Comparison of ENCODE assay signal across 14 cellular contexts in the genomic region with DNA sequence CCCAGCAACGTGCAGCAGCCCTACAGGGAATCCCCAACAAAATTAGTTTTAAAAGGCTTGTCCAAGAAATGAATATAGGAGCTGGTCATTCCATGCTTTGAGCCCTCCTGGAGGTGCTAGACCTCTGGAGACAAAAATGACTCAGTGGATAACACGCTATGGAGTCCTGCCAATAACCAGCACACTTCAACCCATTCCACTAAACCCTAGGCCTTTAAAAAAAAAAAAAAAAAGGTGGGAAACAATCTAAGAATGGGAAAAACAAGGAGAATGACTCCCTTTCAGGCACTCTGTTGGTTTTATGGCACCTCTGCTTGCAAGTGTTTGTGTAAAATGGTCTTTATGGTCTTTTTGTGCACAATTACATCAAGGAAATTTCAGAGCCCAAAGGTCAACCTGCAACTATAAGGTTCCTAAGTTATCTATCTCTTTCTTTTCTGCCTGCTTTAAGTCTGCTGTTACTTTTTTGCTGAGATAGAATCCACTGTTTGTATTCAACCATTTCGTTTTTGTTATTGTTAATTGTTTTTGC. TPM values are rescaled to one million over a fixed set of nuclear protein-coding genes. Genes with fewer than 3 reads are reported as not detected.
DNase-seq lines count a peak whose midpoint lies in the region; ATAC-seq, FAIRE-seq and TF ChIP-seq lines count a peak whose summit lies in the region.
"Had no signal": no experiment of that assay in that cellular context is flagged by ENCODE, and none has a peak within 500 bp of the region (broad histone marks: within the 10 kb centered on the region; RNA-seq: fewer than 3 reads in every experiment).

No MANE protein-coding gene starts in this region.

- peaks cover 17% of the 10 kb centered on the region for H3K9me3 Mint-ChIP-seq in stimulated activated naive CD8-positive, alpha-beta T cell treated with anti-CD3 and anti-CD28 coated beads, Interleukin-15, Interleukin-2, amounts not matched to agents 100 ng/mL and 50 ng/mL, for 24 hours
- H3K9me3 Mint-ChIP-seq in stimulated activated naive CD8-positive, alpha-beta T cell treated with anti-CD3 and anti-CD28 coated beads, Interleukin-15, amount 100 ng/mL, for 72 hours, result peaks cover 19 to 25% of the 10 kb centered on the region in 2 donors

- H3K27ac ChIP-seq in GM12878 (ENCODE audit: control insufficient read depth, insufficient read depth), result peak overlapping the region; percentile 70
- H3K27ac ChIP-seq: coronary artery, lower lobe of right lung had no signal

- POLR2A ChIA-PET in GM12878 (lab: Charles Lee), result interaction anchor here (0.6 to 1.4 kb wide), 3 partner anchors 15 to 21 kb away, joined by 3 to 9 read pairs (median 4); a partner anchor contains a TSS

- H3K79me2 ChIP-seq in GM12878 (ENCODE audit: control insufficient read depth, insufficient read depth, low read length), result peaks cover 22% of the 10 kb centered on the region

- CTCF ChIA-PET in GM12878 (lab: Yijun Ruan, JAX), result interaction anchor here (0.9 to 1.5 kb wide), 3 partner anchors 19 to 22 kb away, joined by 3 to 4 read pairs (median 3); a partner anchor contains a TSS

- RAD21 ChIA-PET in GM12878 (lab: Charles Lee; ENCODE audit: unreplicated experiment), result interaction anchor here (0.9 kb wide), 1 partner anchor 13 kb away, joined by 3 read pairs; no protein-coding TSS in a partner anchor

- H3K27me3 Mint-ChIP-seq in stimulated activated naive CD8-positive, alpha-beta T cell treated with anti-CD3 and anti-CD28 coated beads, Interleukin-15, Interleukin-2, amounts not matched to agents 100 ng/mL and 50 ng/mL, for 24 hours, result no peaks in the 10 kb centered on the region
- no peaks in the 10 kb centered on the region for H3K27me3 Mint-ChIP-seq in stimulated activated naive CD8-positive, alpha-beta T cell treated with anti-CD3 and anti-CD28 coated beads, Interleukin-15, amount 100 ng/mL, for 72 hours

- DNase-seq in stimulated activated naive CD8-positive, alpha-beta T cell treated with anti-CD3 and anti-CD28 coated beads, Interleukin-15, amount 100 ng/mL, for 72 hours, result no peak
- DNase-seq in GM12878 (ENCODE audit: low read depth, low spot score) (no peak), left colon (peak in 1 of 2 donors; percentile 45), H4 (ENCODE audit: low spot score) (no peak), hippocampal formation (lab: John Stamatoyannopoulos, UW) (no peak), NCI-H524 treated with DMSO at 0.1 percent for 48 hours (lab: John Stamatoyannopoulos, UW) (no peak), cerebellar cortex (ENCODE audit: low spot score) (no peak)
- DNase-seq: lower lobe of right lung, NCI-H1436, NCI-H446 treated with DMSO at 0.1 percent for 48 hours had no signal

- peaks cover under 1 to 2% of the 10 kb centered on the region in 2 experiments; a peak in 2 of 4 replicates for H3K36me3 ChIP-seq in GM12878 (ENCODE audit: control insufficient read depth in 2 of 2, insufficient read depth in 2 of 2, low read length in 1 of 2)
- H3K36me3 ChIP-seq: lower lobe of right lung, neutrophil had no signal

- peak overlapping the region; percentile 67; the same call in 1 of the 2 replicates for H3K4me2 ChIP-seq in GM12878 (ENCODE audit: control insufficient read depth, insufficient read depth)

- no peak for ATAC-seq in stimulated activated naive CD8-positive, alpha-beta T cell treated with anti-CD3 and anti-CD28 coated beads, Interleukin-15, amount 100 ng/mL, for 72 hours
- ATAC-seq in GM12878, result no peak
- peak; percentile 89 for ATAC-seq in left colon

- BruUV-seq in GM12878 (replicated peaks; lab: Mats Ljungman, UMichigan), result no TSS peak

- no peak overlapping the region for H3K9ac ChIP-seq in GM12878 (ENCODE audit: control insufficient read depth, insufficient read depth, low read length)

- no peak overlapping the region for H3K4me3 ChIP-seq in GM12878
- H3K4me3 ChIP-seq: coronary artery, lower lobe of right lung had no signal

- TF ChIP-seq POLR2A in GM12878 (IDR thresholded peaks at IDR 0.05; ENCODE audit: low read depth, low read length), result no peak

- peaks cover 20% of the 10 kb centered on the region for H3K9me3 ChIP-seq in GM12878 (replicated peaks; ENCODE audit: control insufficient read depth, insufficient read depth, low read length)
- H3K9me3 ChIP-seq: neutrophil had no signal

- in situ Hi-C loops in GM12878 (cut with MboI), result no loop called here

- H3K4me1 Mint-ChIP-seq in stimulated activated naive CD8-positive, alpha-beta T cell treated with anti-CD3 and anti-CD28 coated beads, Interleukin-15, Interleukin-2, amounts not matched to agents 100 ng/mL and 50 ng/mL, for 24 hours (ENCODE audit: low read depth), result peaks cover 64% of the 10 kb centered on the region
- H3K4me1 Mint-ChIP-seq in stimulated activated naive CD8-positive, alpha-beta T cell treated with anti-CD3 and anti-CD28 coated beads, Interleukin-15, amount 100 ng/mL, for 72 hours, result peaks cover 65% of the 10 kb centered on the region

- 63% methylated on average over 3 of the region's 3 CpGs for WGBS in GM12878 (ENCODE audit: insufficient coverage, insufficient replicate concordance, low lambda C conversion rate, missing lambda C conversion rate)

- FAIRE-seq in GM12878 (lab: Jason Lieb, UNC), result no peak
- FAIRE-seq: D721Med had no signal

- H3K4me3 Mint-ChIP-seq in stimulated activated naive CD8-positive, alpha-beta T cell treated with anti-CD3 and anti-CD28 coated beads, Interleukin-15, Interleukin-2, amounts not matched to agents 100 ng/mL and 50 ng/mL, for 24 hours, result peak overlapping the region; percentile 12
- no peak overlapping the region for H3K4me3 Mint-ChIP-seq in stimulated activated naive CD8-positive, alpha-beta T cell treated with anti-CD3 and anti-CD28 coated beads, Interleukin-15, amount 100 ng/mL, for 72 hours

- peaks cover 17% of the 10 kb centered on the region for H3K4me1 ChIP-seq in GM12878 (ENCODE audit: control insufficient read depth, insufficient read depth, low read length)

- H3K27ac Mint-ChIP-seq in stimulated activated naive CD8-positive, alpha-beta T cell treated with anti-CD3 and anti-CD28 coated beads, Interleukin-15, Interleukin-2, amounts not matched to agents 100 ng/mL and 50 ng/mL, for 24 hours, result peak overlapping the region; percentile 89
- no peak overlapping the region for H3K27ac Mint-ChIP-seq in stimulated activated naive CD8-positive, alpha-beta T cell treated with anti-CD3 and anti-CD28 coated beads, Interleukin-15, amount 100 ng/mL, for 72 hours

- intact Hi-C loops in GM12878 (cut with micrococcal nuclease; ENCODE audit: unreplicated experiment) (no loop called here), left colon (cut with DNase I, micrococcal nuclease) (no loop called here)

- no peaks in the 10 kb centered on the region for H3K27me3 ChIP-seq in GM12878 (replicated peaks in 1 of 2; ENCODE audit: control insufficient read depth in 2 of 2, insufficient read depth in 2 of 2, low read length in 1 of 2)
- H3K27me3 ChIP-seq: neutrophil had no signal

- TF ChIP-seq CTCF in GM12878 (IDR thresholded peaks at IDR 0.05 in 2 of 3, conservative IDR thresholded peaks at IDR 0.05 in 1 of 3; ENCODE audit: control insufficient read depth in 2 of 3, extremely low read depth in 1 of 3, insufficient read depth in 1 of 3, low read depth in 3 of 3, low read length in 3 of 3), result no peak

- peaks cover 75% of the 10 kb centered on the region for H3K36me3 Mint-ChIP-seq in stimulated activated naive CD8-positive, alpha-beta T cell treated with anti-CD3 and anti-CD28 coated beads, Interleukin-15, Interleukin-2, amounts not matched to agents 100 ng/mL and 50 ng/mL, for 24 hours (ENCODE audit: low read depth)

- SMC1A ChIA-PET in GM12878 (lab: Charles Lee; ENCODE audit: uncharacterized antibody, unreplicated experiment), result interaction anchor here (1.0 to 1.8 kb wide), 4 partner anchors 10 to 25 kb away, joined by 3 to 7 read pairs (median 4); a partner anchor contains a TSS

- H4K20me1 ChIP-seq in GM12878 (ENCODE audit: control insufficient read depth, insufficient read depth), result no peaks in the 10 kb centered on the region

- no peak overlapping the region for H2AFZ ChIP-seq in GM12878 (ENCODE audit: control insufficient read depth, low read depth, low read length)

- no peak for TF ChIP-seq RAD21 in GM12878 (IDR thresholded peaks at IDR 0.05; ENCODE audit: insufficient read depth, low read depth, low read length)

- no peak for TF ChIP-seq EP300 in GM12878 (IDR thresholded peaks at IDR 0.05; ENCODE audit: borderline replicate concordance in 1 of 2, control insufficient read depth in 1 of 2, low read depth in 2 of 2, low read length in 2 of 2)

RNA-seq across cellular contexts. Expression of a gene that starts 21.3 kb away (rescaled TPM):
- 73.7 and 80.7 TPM in 2 replicates for total RNA-seq in GM12878 (2013; cell fraction: nucleolus; rRNA removed)
- total RNA-seq in GM12878 (2014; rRNA removed) (27.8 and 28.1 TPM in 2 replicates), GM12878 (2014; rRNA removed; fragmentation: Illumina TruSeq; extraction: Trizol) (20.8 and 21.1 TPM in 2 replicates), GM12878 (2021) (41.6 and 45.8 TPM in 2 replicates), left colon (10 to 100 TPM; 83.3 to 83.5 TPM)
- 22.9 TPM for polyA plus RNA-seq in GM12878 (2011; ENCODE audit: low read depth)
- polyA plus RNA-seq in GM12878 (2011; rRNA removed) (24.2 and 24.4 TPM in 2 replicates), GM12878 (2014; fragmentation: Illumina TruSeq; extraction: Trizol) (19.3 and 22.6 TPM in 2 replicates), GM12878 (2014; fragmentation: Nextera tagmentation; extraction: Ambion mirVana) (10 to 100 TPM in 1 of 2 experiments, 1 to 10 TPM in 1; 4.5 to 10.5 TPM), GM12878 (2014; rRNA removed) (16.3 and 16.6 TPM in 2 replicates), GM12878 (2016; fragmentation: Nextera tagmentation; extraction: Ambion mirVana) (10 to 100 TPM; 18.4 to 21.0 TPM)
- polyA plus RNA-seq in GM12878 (2011; cell fraction: cytosol; rRNA removed), result 13.1 and 20.3 TPM in 2 replicates
- 19.6 and 20.0 TPM in 2 replicates for polyA plus RNA-seq in GM12878 (2011; cell fraction: nucleus; rRNA removed)
- polyA plus RNA-seq in GM12878 (2012), result 17.8 and 20.4 TPM in 2 replicates
- 39.1 and 41.3 TPM in 2 replicates for polyA minus RNA-seq in GM12878 (2011; rRNA and poly(A)+ RNA removed)
- 9.4 and 9.8 TPM in 2 replicates for polyA minus RNA-seq in GM12878 (2011; cell fraction: cytosol; rRNA and poly(A)+ RNA removed)
- 16.7 and 26.9 TPM in 2 replicates for polyA minus RNA-seq in GM12878 (2011; cell fraction: nucleus; rRNA and poly(A)+ RNA removed)
- total RNA-seq in H4 (2014; rRNA removed; shearing (Covaris generic)), result 41.3 and 42.8 TPM in 2 replicates

RNA-seq across cellular contexts. Expression of a gene that starts 26.4 kb away (rescaled TPM):
- 27.2 and 32.2 TPM in 2 replicates for total RNA-seq in GM12878 (2013; cell fraction: nucleolus; rRNA removed)
- total RNA-seq in GM12878 (2014; rRNA removed) (29.4 and 57.3 TPM in 2 replicates), GM12878 (2014; rRNA removed; fragmentation: Illumina TruSeq; extraction: Trizol) (75.0 and 76.7 TPM in 2 replicates), GM12878 (2021) (88.0 and 91.8 TPM in 2 replicates), left colon (10 to 100 TPM; 28.8 to 33.5 TPM)
- polyA plus RNA-seq in GM12878 (2011; ENCODE audit: low read depth), result 325 TPM
- polyA plus RNA-seq in GM12878 (2011; rRNA removed) (96.1 and 232 TPM in 2 replicates), GM12878 (2014; fragmentation: Illumina TruSeq; extraction: Trizol) (194 and 262 TPM in 2 replicates), GM12878 (2014; fragmentation: Nextera tagmentation; extraction: Ambion mirVana) (100 to 1,000 TPM; 494 to 538 TPM), GM12878 (2014; rRNA removed) (70.1 and 76.7 TPM in 2 replicates), GM12878 (2016; fragmentation: Nextera tagmentation; extraction: Ambion mirVana) (100 to 1,000 TPM; 435 to 449 TPM)
- 12.2 and 21.6 TPM in 2 replicates for polyA plus RNA-seq in GM12878 (2011; cell fraction: cytosol; rRNA removed)
- polyA plus RNA-seq in GM12878 (2011; cell fraction: nucleus; rRNA removed), result 14.5 and 21.3 TPM in 2 replicates
- 73.6 and 109 TPM in 2 replicates for polyA plus RNA-seq in GM12878 (2012)
- 10.8 and 17.0 TPM in 2 replicates for polyA minus RNA-seq in GM12878 (2011; rRNA and poly(A)+ RNA removed)
- 5.9 and 9.8 TPM in 2 replicates for polyA minus RNA-seq in GM12878 (2011; cell fraction: cytosol; rRNA and poly(A)+ RNA removed)
- 17.9 and 26.0 TPM in 2 replicates for polyA minus RNA-seq in GM12878 (2011; cell fraction: nucleus; rRNA and poly(A)+ RNA removed)
- 157 and 290 TPM in 2 replicates for total RNA-seq in H4 (2014; rRNA removed; shearing (Covaris generic))
